7 cellular contexts compared by ENCODE assay signal in genomic region chr1:26696191-26696644, GRCh38. TPM values are rescaled to one million over a fixed set of nuclear protein-coding genes. Genes with fewer than 3 reads are reported as not detected.
DNase-seq lines count a peak whose midpoint lies in the region; ATAC-seq and TF ChIP-seq lines count a peak whose summit lies in the region.

No MANE protein-coding gene starts in this region.

- H3K9me3 ChIP-seq in HAP-1: no peaks in the 10 kb centered on the region
- H3K9me3 ChIP-seq in sigmoid colon: no peaks in the 10 kb centered on the region

- in situ Hi-C loops in HAP-1 (cut with MboI; ENCODE audit: low sequenced_read_pairs): no loop called here

- intact Hi-C loops in sigmoid colon (cut with DNase I): loop anchor here (1.0 to 10.0 kb wide), 2 partner anchors 91 to 169 kb away; partner anchors contain the start of genes PIGV and SFN

- no peak for TF ChIP-seq EP300 in sigmoid colon (IDR thresholded peaks at IDR 0.05)

- H3K36me3 ChIP-seq in HAP-1 (replicated peaks) (no peaks in the 10 kb centered on the region; the same call in 1 of the 2 replicates), sigmoid colon (no peaks in the 10 kb centered on the region)

- peak in 1 of 2 experiments; percentile 33 for DNase-seq in HAP-1 (ENCODE audit: low spot score in 2 of 2)
- no peak for DNase-seq in foreskin keratinocyte
- DNase-seq in sigmoid colon: peak; percentile 74
- no peak for DNase-seq in NK-92 treated with Interleukin-12 subunit alpha and Interleukin-12 subunit beta, amount 100 ng/mL, for 24 hours (lab: John Stamatoyannopoulos, UW)
- no peak for DNase-seq in NCI-H345 (lab: John Stamatoyannopoulos, UW)
- DNase-seq in NCI-H2107 (lab: John Stamatoyannopoulos, UW): no peak

- H3K27ac ChIP-seq in VCaP: peak overlapping the region; percentile 98
- H3K27ac ChIP-seq in foreskin keratinocyte: peak overlapping the region; percentile 71
- peak overlapping the region; percentile 96 to 99 (median 99) for H3K27ac ChIP-seq in sigmoid colon

- no peaks in the 10 kb centered on the region for H3K27me3 ChIP-seq in HAP-1 (ENCODE audit: low read depth)
- no peaks in the 10 kb centered on the region for H3K27me3 ChIP-seq in foreskin keratinocyte
- H3K27me3 ChIP-seq in sigmoid colon: no peaks in the 10 kb centered on the region

- TF ChIP-seq POLR2A in sigmoid colon (IDR thresholded peaks at IDR 0.05): no peak

- no peak for ATAC-seq in foreskin keratinocyte

- H3K4me1 ChIP-seq in HAP-1: peaks cover 49% of the 10 kb centered on the region
- peaks cover 45% of the 10 kb centered on the region for H3K4me1 ChIP-seq in foreskin keratinocyte
- H3K4me1 ChIP-seq in sigmoid colon: peaks cover 11 to 65% (median 56%) of the 10 kb centered on the region in 4 donors

- TF ChIP-seq CTCF in VCaP (conservative IDR thresholded peaks at IDR 0.05): no peak
- TF ChIP-seq CTCF in foreskin keratinocyte (conservative IDR thresholded peaks at IDR 0.05): no peak
- TF ChIP-seq CTCF in sigmoid colon (IDR thresholded peaks at IDR 0.05): no peak

- H3K4me3 ChIP-seq in HAP-1: peak overlapping the region; percentile 56
- H3K4me3 ChIP-seq in sigmoid colon: peak overlapping the region; percentile 89 to 98 (median 96)

- 1% methylated on average over 58 to 60 of the region's 60 CpGs for WGBS in sigmoid colon, 2 donors

RNA-seq across cellular contexts. Expression of gene ARID1A, which starts 0.4 kb away (rescaled TPM):
- total RNA-seq in foreskin keratinocyte (41.8 and 42.4 TPM in 2 replicates), sigmoid colon (10 to 100 TPM; 20.7 to 47.1 (median 24.7) TPM)
- polyA plus RNA-seq in foreskin keratinocyte (7.0 and 9.3 TPM in 2 replicates), sigmoid colon (10 to 100 TPM in 2 of 3 donors, 1 to 10 TPM in 1; 7.2 to 36.7 (median 11.1) TPM)
